Comparison of ENCODE assay signal across 2 cellular contexts in the genomic region with DNA sequence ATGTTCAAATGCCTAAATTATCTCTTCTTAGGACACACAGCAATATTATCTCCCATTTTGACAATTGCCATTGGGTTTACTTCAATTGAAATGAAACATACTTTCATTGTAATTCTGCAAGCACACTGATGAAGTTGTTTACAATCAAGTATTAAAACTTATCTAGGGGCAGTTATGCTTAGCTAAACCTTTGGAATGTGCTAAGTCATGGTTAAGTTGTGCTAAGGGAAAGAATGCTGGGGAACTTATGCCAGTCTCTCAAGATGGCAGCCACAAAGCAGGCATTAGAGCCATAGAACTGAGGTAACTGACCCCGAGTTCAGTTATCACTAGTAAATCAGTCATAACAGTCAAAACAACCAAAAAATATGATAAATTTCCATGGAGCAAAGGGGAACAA.
TF ChIP-seq lines count a peak whose summit lies in the region.

No MANE protein-coding gene starts in this region.

TF ChIP-seq in SK-N-SH, 30 proteins besides CTCF, POLR2A, EP300 and RAD21 (continued from another document):
- TF ChIP-seq, protein P1, sequence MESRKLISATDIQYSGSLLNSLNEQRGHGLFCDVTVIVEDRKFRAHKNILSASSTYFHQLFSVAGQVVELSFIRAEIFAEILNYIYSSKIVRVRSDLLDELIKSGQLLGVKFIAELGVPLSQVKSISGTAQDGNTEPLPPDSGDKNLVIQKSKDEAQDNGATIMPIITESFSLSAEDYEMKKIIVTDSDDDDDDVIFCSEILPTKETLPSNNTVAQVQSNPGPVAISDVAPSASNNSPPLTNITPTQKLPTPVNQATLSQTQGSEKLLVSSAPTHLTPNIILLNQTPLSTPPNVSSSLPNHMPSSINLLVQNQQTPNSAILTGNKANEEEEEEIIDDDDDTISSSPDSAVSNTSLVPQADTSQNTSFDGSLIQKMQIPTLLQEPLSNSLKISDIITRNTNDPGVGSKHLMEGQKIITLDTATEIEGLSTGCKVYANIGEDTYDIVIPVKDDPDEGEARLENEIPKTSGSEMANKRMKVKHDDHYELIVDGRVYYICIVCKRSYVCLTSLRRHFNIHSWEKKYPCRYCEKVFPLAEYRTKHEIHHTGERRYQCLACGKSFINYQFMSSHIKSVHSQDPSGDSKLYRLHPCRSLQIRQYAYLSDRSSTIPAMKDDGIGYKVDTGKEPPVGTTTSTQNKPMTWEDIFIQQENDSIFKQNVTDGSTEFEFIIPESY (IDR thresholded peaks at IDR 0.05; ENCODE audit: borderline replicate concordance, low read depth), result no peak
- TF ChIP-seq, protein P2, sequence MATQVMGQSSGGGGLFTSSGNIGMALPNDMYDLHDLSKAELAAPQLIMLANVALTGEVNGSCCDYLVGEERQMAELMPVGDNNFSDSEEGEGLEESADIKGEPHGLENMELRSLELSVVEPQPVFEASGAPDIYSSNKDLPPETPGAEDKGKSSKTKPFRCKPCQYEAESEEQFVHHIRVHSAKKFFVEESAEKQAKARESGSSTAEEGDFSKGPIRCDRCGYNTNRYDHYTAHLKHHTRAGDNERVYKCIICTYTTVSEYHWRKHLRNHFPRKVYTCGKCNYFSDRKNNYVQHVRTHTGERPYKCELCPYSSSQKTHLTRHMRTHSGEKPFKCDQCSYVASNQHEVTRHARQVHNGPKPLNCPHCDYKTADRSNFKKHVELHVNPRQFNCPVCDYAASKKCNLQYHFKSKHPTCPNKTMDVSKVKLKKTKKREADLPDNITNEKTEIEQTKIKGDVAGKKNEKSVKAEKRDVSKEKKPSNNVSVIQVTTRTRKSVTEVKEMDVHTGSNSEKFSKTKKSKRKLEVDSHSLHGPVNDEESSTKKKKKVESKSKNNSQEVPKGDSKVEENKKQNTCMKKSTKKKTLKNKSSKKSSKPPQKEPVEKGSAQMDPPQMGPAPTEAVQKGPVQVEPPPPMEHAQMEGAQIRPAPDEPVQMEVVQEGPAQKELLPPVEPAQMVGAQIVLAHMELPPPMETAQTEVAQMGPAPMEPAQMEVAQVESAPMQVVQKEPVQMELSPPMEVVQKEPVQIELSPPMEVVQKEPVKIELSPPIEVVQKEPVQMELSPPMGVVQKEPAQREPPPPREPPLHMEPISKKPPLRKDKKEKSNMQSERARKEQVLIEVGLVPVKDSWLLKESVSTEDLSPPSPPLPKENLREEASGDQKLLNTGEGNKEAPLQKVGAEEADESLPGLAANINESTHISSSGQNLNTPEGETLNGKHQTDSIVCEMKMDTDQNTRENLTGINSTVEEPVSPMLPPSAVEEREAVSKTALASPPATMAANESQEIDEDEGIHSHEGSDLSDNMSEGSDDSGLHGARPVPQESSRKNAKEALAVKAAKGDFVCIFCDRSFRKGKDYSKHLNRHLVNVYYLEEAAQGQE (IDR thresholded peaks at IDR 0.05; ENCODE audit: low read depth, low read length), result no peak
- TF ChIP-seq CHD2 (IDR thresholded peaks at IDR 0.05; ENCODE audit: low read length, partially characterized antibody) (no peak), RCOR1 (IDR thresholded peaks at IDR 0.05; ENCODE audit: low read length) (no peak), NRF1 (IDR thresholded peaks at IDR 0.05; ENCODE audit: low read depth, low read length) (no peak), FOXJ3 (CRISPR knock-in tag; IDR thresholded peaks at IDR 0.05) (no peak), RXRA (IDR thresholded peaks at IDR 0.05; ENCODE audit: borderline replicate concordance, low read depth) (no peak), EZH2phosphoT487 (IDR thresholded peaks at IDR 0.05; ENCODE audit: borderline replicate concordance, low read depth) (no peak)
- TF ChIP-seq, protein P3, sequence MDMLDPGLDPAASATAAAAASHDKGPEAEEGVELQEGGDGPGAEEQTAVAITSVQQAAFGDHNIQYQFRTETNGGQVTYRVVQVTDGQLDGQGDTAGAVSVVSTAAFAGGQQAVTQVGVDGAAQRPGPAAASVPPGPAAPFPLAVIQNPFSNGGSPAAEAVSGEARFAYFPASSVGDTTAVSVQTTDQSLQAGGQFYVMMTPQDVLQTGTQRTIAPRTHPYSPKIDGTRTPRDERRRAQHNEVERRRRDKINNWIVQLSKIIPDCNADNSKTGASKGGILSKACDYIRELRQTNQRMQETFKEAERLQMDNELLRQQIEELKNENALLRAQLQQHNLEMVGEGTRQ (IDR thresholded peaks at IDR 0.05; ENCODE audit: borderline replicate concordance, low read depth, low read length), result no peak
- TF ChIP-seq, protein P4, sequence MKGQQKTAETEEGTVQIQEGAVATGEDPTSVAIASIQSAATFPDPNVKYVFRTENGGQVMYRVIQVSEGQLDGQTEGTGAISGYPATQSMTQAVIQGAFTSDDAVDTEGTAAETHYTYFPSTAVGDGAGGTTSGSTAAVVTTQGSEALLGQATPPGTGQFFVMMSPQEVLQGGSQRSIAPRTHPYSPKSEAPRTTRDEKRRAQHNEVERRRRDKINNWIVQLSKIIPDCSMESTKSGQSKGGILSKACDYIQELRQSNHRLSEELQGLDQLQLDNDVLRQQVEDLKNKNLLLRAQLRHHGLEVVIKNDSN (IDR thresholded peaks at IDR 0.05; ENCODE audit: borderline replicate concordance, low read depth), result no peak

TF ChIP-seq in SK-N-SH treated with all-trans-retinoic acid at 6 μM for 48 hours, 23 proteins besides CTCF, POLR2A, EP300 and RAD21 (continued from another document):
- TF ChIP-seq, protein P5, sequence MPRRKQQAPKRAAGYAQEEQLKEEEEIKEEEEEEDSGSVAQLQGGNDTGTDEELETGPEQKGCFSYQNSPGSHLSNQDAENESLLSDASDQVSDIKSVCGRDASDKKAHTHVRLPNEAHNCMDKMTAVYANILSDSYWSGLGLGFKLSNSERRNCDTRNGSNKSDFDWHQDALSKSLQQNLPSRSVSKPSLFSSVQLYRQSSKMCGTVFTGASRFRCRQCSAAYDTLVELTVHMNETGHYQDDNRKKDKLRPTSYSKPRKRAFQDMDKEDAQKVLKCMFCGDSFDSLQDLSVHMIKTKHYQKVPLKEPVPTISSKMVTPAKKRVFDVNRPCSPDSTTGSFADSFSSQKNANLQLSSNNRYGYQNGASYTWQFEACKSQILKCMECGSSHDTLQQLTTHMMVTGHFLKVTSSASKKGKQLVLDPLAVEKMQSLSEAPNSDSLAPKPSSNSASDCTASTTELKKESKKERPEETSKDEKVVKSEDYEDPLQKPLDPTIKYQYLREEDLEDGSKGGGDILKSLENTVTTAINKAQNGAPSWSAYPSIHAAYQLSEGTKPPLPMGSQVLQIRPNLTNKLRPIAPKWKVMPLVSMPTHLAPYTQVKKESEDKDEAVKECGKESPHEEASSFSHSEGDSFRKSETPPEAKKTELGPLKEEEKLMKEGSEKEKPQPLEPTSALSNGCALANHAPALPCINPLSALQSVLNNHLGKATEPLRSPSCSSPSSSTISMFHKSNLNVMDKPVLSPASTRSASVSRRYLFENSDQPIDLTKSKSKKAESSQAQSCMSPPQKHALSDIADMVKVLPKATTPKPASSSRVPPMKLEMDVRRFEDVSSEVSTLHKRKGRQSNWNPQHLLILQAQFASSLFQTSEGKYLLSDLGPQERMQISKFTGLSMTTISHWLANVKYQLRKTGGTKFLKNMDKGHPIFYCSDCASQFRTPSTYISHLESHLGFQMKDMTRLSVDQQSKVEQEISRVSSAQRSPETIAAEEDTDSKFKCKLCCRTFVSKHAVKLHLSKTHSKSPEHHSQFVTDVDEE (CRISPR knock-in tag; IDR thresholded peaks at IDR 0.05), result no peak
- TF ChIP-seq BACH2 (CRISPR knock-in tag; IDR thresholded peaks at IDR 0.05; ENCODE audit: borderline replicate concordance) (no peak), ZFP30 (CRISPR knock-in tag; IDR thresholded peaks at IDR 0.05) (no peak), PPARA (CRISPR knock-in tag; IDR thresholded peaks at IDR 0.05; ENCODE audit: borderline replicate concordance) (no peak), ZNF8 (CRISPR knock-in tag; IDR thresholded peaks at IDR 0.05) (no peak), CSDC2 (CRISPR knock-in tag; IDR thresholded peaks at IDR 0.05) (no peak), TCF4 (CRISPR knock-in tag; IDR thresholded peaks at IDR 0.05; ENCODE audit: borderline replicate concordance) (no peak), ZNF565 (CRISPR knock-in tag; conservative IDR thresholded peaks at IDR 0.05; ENCODE audit: low read depth) (no peak), ISL1 (CRISPR knock-in tag; IDR thresholded peaks at IDR 0.05) (no peak), ZNF70 (CRISPR knock-in tag; IDR thresholded peaks at IDR 0.05) (no peak), SNAI2 (CRISPR knock-in tag; IDR thresholded peaks at IDR 0.05) (no peak), ARNTL (CRISPR knock-in tag; IDR thresholded peaks at IDR 0.05; ENCODE audit: borderline replicate concordance, low read depth) (no peak)
- TF ChIP-seq, protein P6, sequence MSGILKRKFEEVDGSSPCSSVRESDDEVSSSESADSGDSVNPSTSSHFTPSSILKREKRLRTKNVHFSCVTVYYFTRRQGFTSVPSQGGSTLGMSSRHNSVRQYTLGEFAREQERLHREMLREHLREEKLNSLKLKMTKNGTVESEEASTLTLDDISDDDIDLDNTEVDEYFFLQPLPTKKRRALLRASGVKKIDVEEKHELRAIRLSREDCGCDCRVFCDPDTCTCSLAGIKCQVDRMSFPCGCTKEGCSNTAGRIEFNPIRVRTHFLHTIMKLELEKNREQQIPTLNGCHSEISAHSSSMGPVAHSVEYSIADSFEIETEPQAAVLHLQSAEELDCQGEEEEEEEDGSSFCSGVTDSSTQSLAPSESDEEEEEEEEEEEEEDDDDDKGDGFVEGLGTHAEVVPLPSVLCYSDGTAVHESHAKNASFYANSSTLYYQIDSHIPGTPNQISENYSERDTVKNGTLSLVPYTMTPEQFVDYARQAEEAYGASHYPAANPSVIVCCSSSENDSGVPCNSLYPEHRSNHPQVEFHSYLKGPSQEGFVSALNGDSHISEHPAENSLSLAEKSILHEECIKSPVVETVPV (CRISPR knock-in tag; IDR thresholded peaks at IDR 0.05), result no peak
- TF ChIP-seq, protein P7, sequence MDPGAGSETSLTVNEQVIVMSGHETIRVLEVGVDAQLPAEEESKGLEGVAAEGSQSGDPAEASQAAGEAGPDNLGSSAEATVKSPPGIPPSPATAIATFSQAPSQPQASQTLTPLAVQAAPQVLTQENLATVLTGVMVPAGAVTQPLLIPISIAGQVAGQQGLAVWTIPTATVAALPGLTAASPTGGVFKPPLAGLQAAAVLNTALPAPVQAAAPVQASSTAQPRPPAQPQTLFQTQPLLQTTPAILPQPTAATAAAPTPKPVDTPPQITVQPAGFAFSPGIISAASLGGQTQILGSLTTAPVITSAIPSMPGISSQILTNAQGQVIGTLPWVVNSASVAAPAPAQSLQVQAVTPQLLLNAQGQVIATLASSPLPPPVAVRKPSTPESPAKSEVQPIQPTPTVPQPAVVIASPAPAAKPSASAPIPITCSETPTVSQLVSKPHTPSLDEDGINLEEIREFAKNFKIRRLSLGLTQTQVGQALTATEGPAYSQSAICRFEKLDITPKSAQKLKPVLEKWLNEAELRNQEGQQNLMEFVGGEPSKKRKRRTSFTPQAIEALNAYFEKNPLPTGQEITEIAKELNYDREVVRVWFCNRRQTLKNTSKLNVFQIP (CRISPR knock-in tag; IDR thresholded peaks at IDR 0.05; ENCODE audit: borderline replicate concordance, low read depth), result no peak
- TF ChIP-seq, protein P8, sequence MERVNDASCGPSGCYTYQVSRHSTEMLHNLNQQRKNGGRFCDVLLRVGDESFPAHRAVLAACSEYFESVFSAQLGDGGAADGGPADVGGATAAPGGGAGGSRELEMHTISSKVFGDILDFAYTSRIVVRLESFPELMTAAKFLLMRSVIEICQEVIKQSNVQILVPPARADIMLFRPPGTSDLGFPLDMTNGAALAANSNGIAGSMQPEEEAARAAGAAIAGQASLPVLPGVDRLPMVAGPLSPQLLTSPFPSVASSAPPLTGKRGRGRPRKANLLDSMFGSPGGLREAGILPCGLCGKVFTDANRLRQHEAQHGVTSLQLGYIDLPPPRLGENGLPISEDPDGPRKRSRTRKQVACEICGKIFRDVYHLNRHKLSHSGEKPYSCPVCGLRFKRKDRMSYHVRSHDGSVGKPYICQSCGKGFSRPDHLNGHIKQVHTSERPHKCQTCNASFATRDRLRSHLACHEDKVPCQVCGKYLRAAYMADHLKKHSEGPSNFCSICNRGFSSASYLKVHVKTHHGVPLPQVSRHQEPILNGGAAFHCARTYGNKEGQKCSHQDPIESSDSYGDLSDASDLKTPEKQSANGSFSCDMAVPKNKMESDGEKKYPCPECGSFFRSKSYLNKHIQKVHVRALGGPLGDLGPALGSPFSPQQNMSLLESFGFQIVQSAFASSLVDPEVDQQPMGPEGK (CRISPR knock-in tag; IDR thresholded peaks at IDR 0.05; ENCODE audit: borderline replicate concordance), result no peak
